ENCODE assay signal across 15 cellular contexts in the genomic region with DNA sequence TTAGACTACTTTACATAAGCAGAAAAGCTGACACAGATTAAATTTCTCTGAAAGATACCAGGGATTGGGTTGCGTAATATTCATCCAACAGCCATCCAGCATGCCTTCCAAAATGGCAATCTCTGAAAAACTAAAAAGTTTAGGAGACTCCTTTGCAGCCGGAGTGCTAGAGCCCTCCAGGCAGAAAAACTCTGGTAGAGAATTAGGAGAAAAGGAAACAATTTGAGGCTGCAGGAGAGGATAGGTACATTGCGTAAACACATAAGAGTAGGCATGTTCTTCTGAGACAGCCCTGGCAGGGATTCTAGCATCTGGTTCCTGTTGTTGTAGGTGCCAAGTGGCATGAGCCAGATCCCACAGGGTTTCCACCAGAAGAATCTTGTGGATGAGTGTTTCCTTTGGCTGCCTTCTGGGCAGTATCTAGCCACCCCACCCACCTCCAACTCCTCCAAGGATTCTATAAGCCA.
A peak's percentile ranks its signal among the peaks of the same experiment; 100 is the strongest.
DNase-seq lines count a peak whose midpoint lies in the region; ATAC-seq and TF ChIP-seq lines count a peak whose summit lies in the region.
"Had no signal": no experiment of that assay in that cellular context is flagged by ENCODE, and none has a peak within 500 bp of the region (broad histone marks: within the 10 kb centered on the region; RNA-seq: fewer than 3 reads in every experiment).

No MANE protein-coding gene starts in this region.

- no peak overlapping the region for H3K4me3 Mint-ChIP-seq in GM23338
- H3K4me3 Mint-ChIP-seq: activated CD4-positive, alpha-beta T cell treated with anti-CD3 and anti-CD28 coated beads, Interleukin-2, amount 10 ng/mL, durations not matched to agents 7 days and 5 days had no signal

- H3K9me3 ChIP-seq in gastroesophageal sphincter, result peaks cover 0 to 1% (median 0%) of the 10 kb centered on the region in 3 donors
- H3K9me3 ChIP-seq: HAP-1, pancreas had no signal

- H3K27me3 ChIP-seq in GM23338 (ENCODE audit: insufficient read depth), result no peaks in the 10 kb centered on the region
- H3K27me3 ChIP-seq in gastroesophageal sphincter, result no peaks in the 10 kb centered on the region
- H3K27me3 ChIP-seq: pancreas had no signal

- no peaks in the 10 kb centered on the region for H3K36me3 Mint-ChIP-seq in GM23338 (ENCODE audit: low read depth)

- WGBS in gastroesophageal sphincter (ENCODE audit: low coverage in 1 of 2), 2 donors, result 60 to 87% methylated on average over 3 of the region's 3 CpGs

- H3K79me2 ChIP-seq in GM23338 (replicated peaks; ENCODE audit: insufficient read depth), result no peaks in the 10 kb centered on the region

- H2AFZ ChIP-seq in GM23338, result peak overlapping the region; percentile 40; the same call in 1 of the 2 replicates

- TF ChIP-seq POLR2A in gastroesophageal sphincter (IDR thresholded peaks at IDR 0.05), result no peak

- TF ChIP-seq CTCF in GM23338 (conservative IDR thresholded peaks at IDR 0.05; ENCODE audit: low read depth in 2 of 2) (no peak), gastroesophageal sphincter (IDR thresholded peaks at IDR 0.05) (no peak), GM10248 (IDR thresholded peaks at IDR 0.05; ENCODE audit: control extremely low read depth, extremely low read depth, low read depth, missing control alignments) (no peak)

- no peak overlapping the region for H3K27ac Mint-ChIP-seq in GM23338
- H3K27ac Mint-ChIP-seq: activated CD4-positive, alpha-beta T cell treated with anti-CD3 and anti-CD28 coated beads, Interleukin-2, amount 10 ng/mL, durations not matched to agents 7 days and 5 days had no signal

- no peak for TF ChIP-seq EP300 in gastroesophageal sphincter (IDR thresholded peaks at IDR 0.05)

- H3K27me3 Mint-ChIP-seq in GM23338 (ENCODE audit: insufficient read depth, low read depth, poor library complexity), result peaks cover 2% of the 10 kb centered on the region
- H3K27me3 Mint-ChIP-seq: activated CD4-positive, alpha-beta T cell treated with anti-CD3 and anti-CD28 coated beads, Interleukin-2, amount 10 ng/mL, durations not matched to agents 7 days and 5 days had no signal

- H3K4me1 Mint-ChIP-seq in GM23338, result peaks cover 22% of the 10 kb centered on the region
- H3K4me1 Mint-ChIP-seq: activated CD4-positive, alpha-beta T cell treated with anti-CD3 and anti-CD28 coated beads, Interleukin-2, amount 10 ng/mL, durations not matched to agents 7 days and 5 days had no signal

- 0 out of 2 replicates have a peak, but pooled peaks cover 8% of the 10 kb centered on the region for H3K9me2 ChIP-seq in GM23338 (ENCODE audit: insufficient read depth)

- CTCF ChIA-PET in GM10248 (lab: Yijun Ruan, JAX), result no interaction called here

- H3K36me3 ChIP-seq in GM23338 (ENCODE audit: insufficient read depth) (no peaks in the 10 kb centered on the region), gastroesophageal sphincter (no peaks in the 10 kb centered on the region)
- H3K36me3 ChIP-seq: HAP-1, pancreas had no signal

- peaks cover 13% of the 10 kb centered on the region for H3K4me1 ChIP-seq in GM23338 (ENCODE audit: insufficient read depth)
- H3K4me1 ChIP-seq in gastroesophageal sphincter, result no peaks in the 10 kb centered on the region
- H3K4me1 ChIP-seq: pancreas had no signal

- no peaks in the 10 kb centered on the region for H3F3A ChIP-seq in GM23338 (replicated peaks; ENCODE audit: low read depth)

- no peak overlapping the region for H3K4me2 ChIP-seq in GM23338
- H3K4me2 ChIP-seq: KMS-11 had no signal

- H3K4me3 ChIP-seq in GM23338, result no peak overlapping the region
- H3K4me3 ChIP-seq in gastroesophageal sphincter, result no peak overlapping the region
- no peak overlapping the region for H3K4me3 ChIP-seq in skeletal muscle cell (ENCODE audit: low read depth, low read length)
- H3K4me3 ChIP-seq: GM12878, HAP-1, pancreas had no signal

- no peaks in the 10 kb centered on the region for H3K9me3 Mint-ChIP-seq in GM23338
- H3K9me3 Mint-ChIP-seq: activated CD4-positive, alpha-beta T cell treated with anti-CD3 and anti-CD28 coated beads, Interleukin-2, amount 10 ng/mL, durations not matched to agents 7 days and 5 days had no signal

- ATAC-seq in GM23338 (no peak), gastroesophageal sphincter (peak; percentile 28), HG03159 (IDR thresholded peaks at IDR 0.05; ENCODE audit: unreplicated experiment) (no peak), HG03097 (IDR thresholded peaks at IDR 0.05; ENCODE audit: low FRiP score, unreplicated experiment) (no peak)
- ATAC-seq: GM12878, left lobe of liver, pancreas had no signal

- H3K27ac ChIP-seq in GM23338 (ENCODE audit: low read depth) (no peak overlapping the region), gastroesophageal sphincter (no peak overlapping the region)
- H3K27ac ChIP-seq: KMS-11, pancreas had no signal

- H4K20me1 ChIP-seq in GM23338 (replicated peaks; ENCODE audit: insufficient read depth), result no peaks in the 10 kb centered on the region

- no peak for DNase-seq in GM23338 (ENCODE audit: low spot score)
- DNase-seq in amniotic epithelial cell (ENCODE audit: low read depth), result peak; percentile 93
- DNase-seq in skeletal muscle cell (ENCODE audit: low read depth), result peak; percentile 83
- DNase-seq in GM10248 (ENCODE audit: extremely low spot score), result no peak
- DNase-seq: activated CD4-positive, alpha-beta T cell treated with anti-CD3 and anti-CD28 coated beads, Interleukin-2, amount 10 ng/mL, durations not matched to agents 7 days and 5 days; activated gamma-delta T cell treated with Interleukin-2 at 50 U/mL for 16 hours; NCI-H1930; pancreas had no signal

- POLR2A ChIA-PET in GM10248 (lab: Yijun Ruan, JAX), result no interaction called here

TF ChIP-seq in GM23338, 12 proteins besides CTCF, POLR2A, EP300 and RAD21 (continues in another document):
- TF ChIP-seq ETS1 (IDR thresholded peaks at IDR 0.05), result no peak
- no peak for TF ChIP-seq ZNF331 (CRISPR knock-in tag; IDR thresholded peaks at IDR 0.05; ENCODE audit: low read depth)
- TF ChIP-seq NANOG (IDR thresholded peaks at IDR 0.05; ENCODE audit: borderline replicate concordance), result no peak
- TF ChIP-seq STAT1 (IDR thresholded peaks at IDR 0.05; ENCODE audit: unreplicated experiment), result no peak
- TF ChIP-seq POLR2AphosphoS5 (IDR thresholded peaks at IDR 0.05; ENCODE audit: low read depth), result no peak
- TF ChIP-seq ZNF114 (CRISPR knock-in tag; IDR thresholded peaks at IDR 0.05), result no peak
- no peak for TF ChIP-seq EZH2 (IDR thresholded peaks at IDR 0.05; ENCODE audit: low read depth, unreplicated experiment)
- TF ChIP-seq EZH2phosphoT487 (IDR thresholded peaks at IDR 0.05; ENCODE audit: unreplicated experiment), result no peak
- TF ChIP-seq REST (IDR thresholded peaks at IDR 0.05; ENCODE audit: unreplicated experiment), result no peak
- TF ChIP-seq CREB1 (CRISPR knock-in tag; IDR thresholded peaks at IDR 0.05; ENCODE audit: low read depth), result no peak

Comparison
In these comparisons a context has a peak if more than half of its experiments do, and no peak if none do; other contexts are left out.
1. DNase-seq: peak in amniotic epithelial cell (single experiment) and skeletal muscle cell (single experiment); none in GM23338 (single experiment) and GM10248 (single experiment).